In genomic region chr16:86419518-86419917, GRCh38 we compare ENCODE assay signal across 1 cellular context.
TF ChIP-seq lines count a peak whose summit lies in the region.

No MANE protein-coding gene starts in this region.

TF ChIP-seq in HepG2, 621 proteins besides CTCF, POLR2A, EP300 and RAD21 (continued from another document and continues in another):
- no peak for TF ChIP-seq AHDC1 (CRISPR knock-in tag; IDR thresholded peaks at IDR 0.05; ENCODE audit: borderline replicate concordance)
- TF ChIP-seq TAF1 (CRISPR knock-in tag; IDR thresholded peaks at IDR 0.05) = no peak
- TF ChIP-seq STAT6 (CRISPR knock-in tag; IDR thresholded peaks at IDR 0.05; ENCODE audit: borderline replicate concordance) = no peak
- TF ChIP-seq FOXC1 (CRISPR knock-in tag; IDR thresholded peaks at IDR 0.05; ENCODE audit: borderline replicate concordance) = no peak
- no peak for TF ChIP-seq SKI (IDR thresholded peaks at IDR 0.05; ENCODE audit: partially characterized antibody)
- 0 out of 2 replicates have a peak, but pooled peaks have one; percentile 6 for TF ChIP-seq ATF7 (IDR thresholded peaks at IDR 0.05)
- TF ChIP-seq ATF7 (CRISPR knock-in tag; IDR thresholded peaks at IDR 0.05) = no peak
- peak; percentile 85; the same call in 1 of the 2 replicates for TF ChIP-seq SOX6 (IDR thresholded peaks at IDR 0.05)
- no peak for TF ChIP-seq SOX6 (CRISPR knock-in tag; IDR thresholded peaks at IDR 0.05)
- TF ChIP-seq ZBTB39 (CRISPR knock-in tag; IDR thresholded peaks at IDR 0.05) = no peak
- no peak for TF ChIP-seq ZNF230 (CRISPR knock-in tag; IDR thresholded peaks at IDR 0.05)
- no peak for TF ChIP-seq ZNF256 (CRISPR knock-in tag; conservative IDR thresholded peaks at IDR 0.05)
- no peak for TF ChIP-seq ARID5B (CRISPR knock-in tag; IDR thresholded peaks at IDR 0.05)
- no peak for TF ChIP-seq REL (CRISPR knock-in tag; conservative IDR thresholded peaks at IDR 0.05)
- TF ChIP-seq PCBP2 (optimal IDR thresholded peaks at IDR 0.05; ENCODE audit: low read depth, low read length, poor library complexity, severe bottlenecking) = no peak
- no peak for TF ChIP-seq LBX2 (CRISPR knock-in tag; IDR thresholded peaks at IDR 0.05; ENCODE audit: borderline replicate concordance)
- no peak for TF ChIP-seq ZNF839 (CRISPR knock-in tag; IDR thresholded peaks at IDR 0.05; ENCODE audit: borderline replicate concordance)
- TF ChIP-seq CREBL2 (CRISPR knock-in tag; IDR thresholded peaks at IDR 0.05; ENCODE audit: borderline replicate concordance) = no peak
- TF ChIP-seq ZNF12 (CRISPR knock-in tag; IDR thresholded peaks at IDR 0.05) = no peak
- TF ChIP-seq HMGXB3 (CRISPR knock-in tag; IDR thresholded peaks at IDR 0.05; ENCODE audit: borderline replicate concordance) = no peak
- no peak for TF ChIP-seq PHB2 (IDR thresholded peaks at IDR 0.05; ENCODE audit: partially characterized antibody)
- TF ChIP-seq TOPORS (CRISPR knock-in tag; IDR thresholded peaks at IDR 0.05) = no peak
- no peak for TF ChIP-seq ZNF841 (CRISPR knock-in tag; IDR thresholded peaks at IDR 0.05; ENCODE audit: borderline replicate concordance)
- TF ChIP-seq PLRG1 (conservative IDR thresholded peaks at IDR 0.05) = 0 out of 2 replicates have a peak, but pooled peaks have one; percentile 30
- TF ChIP-seq REPIN1 (CRISPR knock-in tag; IDR thresholded peaks at IDR 0.05; ENCODE audit: borderline replicate concordance, low read depth) = no peak
- TF ChIP-seq SAFB2 (CRISPR knock-in tag; IDR thresholded peaks at IDR 0.05; ENCODE audit: borderline replicate concordance, low read depth) = no peak
- TF ChIP-seq SMAD9 (CRISPR knock-in tag; IDR thresholded peaks at IDR 0.05) = no peak
- TF ChIP-seq ZFP36L1 (CRISPR knock-in tag; IDR thresholded peaks at IDR 0.05) = no peak
- TF ChIP-seq SCMH1 (CRISPR knock-in tag; IDR thresholded peaks at IDR 0.05; ENCODE audit: borderline replicate concordance) = no peak
- 0 out of 2 replicates have a peak, but pooled peaks have one; percentile 22 for TF ChIP-seq SP1 (IDR thresholded peaks at IDR 0.05)
- no peak for TF ChIP-seq SP1 (CRISPR knock-in tag; IDR thresholded peaks at IDR 0.05)
- no peak for TF ChIP-seq ZBTB8A (CRISPR knock-in tag; IDR thresholded peaks at IDR 0.05; ENCODE audit: borderline replicate concordance, low read depth)
- TF ChIP-seq SRSF4 (IDR thresholded peaks at IDR 0.05; ENCODE audit: low read depth, low read length, poor library complexity, severe bottlenecking) = no peak
- TF ChIP-seq ZNF550 (CRISPR knock-in tag; IDR thresholded peaks at IDR 0.05; ENCODE audit: borderline replicate concordance) = no peak
- no peak for TF ChIP-seq ZNF674 (CRISPR knock-in tag; IDR thresholded peaks at IDR 0.05; ENCODE audit: low read depth)
- TF ChIP-seq TEF (CRISPR knock-in tag; IDR thresholded peaks at IDR 0.05) = no peak
- TF ChIP-seq ZNF788 (CRISPR knock-in tag; IDR thresholded peaks at IDR 0.05; ENCODE audit: borderline replicate concordance) = no peak
- no peak for TF ChIP-seq ATAD3A (CRISPR knock-in tag; IDR thresholded peaks at IDR 0.05)
